2 cellular contexts compared by ENCODE assay signal in genomic region chr17:44877121-44877520, GRCh38.
A peak's percentile ranks its signal among the peaks of the same experiment; 100 is the strongest.
TF ChIP-seq lines count a peak whose summit lies in the region.

No MANE protein-coding gene starts in this region.

TF ChIP-seq in A549, 52 proteins besides CTCF, POLR2A, EP300 and RAD21:
- TF ChIP-seq MAFK (IDR thresholded peaks at IDR 0.05; ENCODE audit: partially characterized antibody) (peak; percentile 64), NPAS2 (CRISPR knock-in tag; IDR thresholded peaks at IDR 0.05; ENCODE audit: borderline replicate concordance) (no peak), FOSB (CRISPR knock-in tag; IDR thresholded peaks at IDR 0.05) (no peak), PHF8 (IDR thresholded peaks at IDR 0.05; ENCODE audit: borderline replicate concordance, low read depth) (no peak)
TF ChIP-seq in A549: peak in this region for 1.

TF ChIP-seq in IMR-90, 13 proteins besides CTCF, POLR2A, EP300 and RAD21:
- TF ChIP-seq MAFK (IDR thresholded peaks at IDR 0.05; ENCODE audit: low read depth, low read length) (0 out of 2 replicates have a peak, but pooled peaks have one; percentile 13), BHLHE40 (IDR thresholded peaks at IDR 0.05; ENCODE audit: low read depth, low read length) (no peak), MXI1 (IDR thresholded peaks at IDR 0.05; ENCODE audit: borderline replicate concordance, low read depth, low read length) (no peak)
